ENCODE assay signal across 9 cellular contexts in genomic region chr7:99979814-99980225, GRCh38. TPM values are rescaled to one million over a fixed set of nuclear protein-coding genes. Genes with fewer than 3 reads are reported as not detected.
A peak's percentile ranks its signal among the peaks of the same experiment; 100 is the strongest.
DNase-seq lines count a peak whose midpoint lies in the region; ATAC-seq and TF ChIP-seq lines count a peak whose summit lies in the region.
"Not testable (repeated sequence)": the region's sequence is repeated elsewhere in the genome, so short reads cannot be mapped to it uniquely, and the experiment has no call there.
"Had no signal": no experiment of that assay in that cellular context is flagged by ENCODE, and none has a peak within 500 bp of the region (broad histone marks: within the 10 kb centered on the region; RNA-seq: fewer than 3 reads in every experiment).

No MANE protein-coding gene starts in this region.

- H3K27ac Mint-ChIP-seq in brain = peak overlapping the region in 1 of 5 experiments; percentile 62

- ATAC-seq in psoas muscle = peak; percentile 74 to 92 (median 82)

- not testable (repeated sequence) for H3K27me3 ChIP-seq in psoas muscle (ENCODE audit: insufficient read depth in 3 of 3, low read length in 2 of 3); stomach

- TF ChIP-seq EP300 in stomach (IDR thresholded peaks at IDR 0.05) = not testable (repeated sequence)

- intact Hi-C loops in psoas muscle (cut with DNase I); stomach (cut with DNase I; ENCODE audit: low total_unique reads): not testable (repeated sequence)

- H3K27me3 Mint-ChIP-seq in brain = peaks cover 27% of the 10 kb centered on the region

- not testable (repeated sequence) for H3K27ac ChIP-seq in psoas muscle, stomach

- TF ChIP-seq CTCF in brain (conservative IDR thresholded peaks at IDR 0.05) (peak; percentile 75 to 85), psoas muscle (IDR thresholded peaks at IDR 0.05) (peak; percentile 77), stomach (IDR thresholded peaks at IDR 0.05) (peak in 5 of 7 experiments; percentile 44 to 80 (median 56))

- H3K4me1 Mint-ChIP-seq in brain = peaks cover 11% of the 10 kb centered on the region

- DNase-seq in DMS53 (lab: John Stamatoyannopoulos, UW) = peak; percentile 73
- peak; percentile 54 for DNase-seq in HT-29 (ENCODE audit: low spot score)
- peak; percentile 40 for DNase-seq in NOMO-1 treated with DMSO at 0.1 percent for 48 hours (lab: John Stamatoyannopoulos, UW; ENCODE audit: unreplicated experiment)
- peak; percentile 73 to 75 for DNase-seq in activated CD4-positive, alpha-beta T cell treated with anti-CD3 and anti-CD28 coated beads, Interleukin-2, amount 50 U/mL, for 48 hours
- peak; percentile 1 to 59 for DNase-seq in hippocampal formation (lab: John Stamatoyannopoulos, UW)
- DNase-seq in psoas muscle = peak; percentile 50 to 66
- DNase-seq in stomach = peak; percentile 76

- WGBS in psoas muscle, 3 donors = 9 to 11% (median 11%) methylated on average over 7 to 9 of the region's 10 CpGs
- 10 to 27% (median 17%) methylated on average over 5 to 10 of the region's 10 CpGs for WGBS in stomach, 5 donors

- H3K4me3 ChIP-seq in psoas muscle, stomach: not testable (repeated sequence)

- not testable (repeated sequence) for H3K36me3 ChIP-seq in psoas muscle (ENCODE audit: insufficient read depth in 1 of 2, low read depth in 1 of 2); stomach

- not testable (repeated sequence) for H3K9me3 ChIP-seq in psoas muscle, stomach

- H3K9me3 Mint-ChIP-seq in brain = not testable (repeated sequence)

- peak overlapping the region in 2 of 5 experiments; percentile 43 to 65 for H3K4me3 Mint-ChIP-seq in brain

- H3K4me1 ChIP-seq in psoas muscle = not testable (repeated sequence)
- H3K4me1 ChIP-seq in stomach = peaks cover 0 to 10% (median 2%) of the 10 kb centered on the region in 4 donors

- not testable (repeated sequence) for TF ChIP-seq POLR2A in stomach (IDR thresholded peaks at IDR 0.05)

- not testable (repeated sequence) for H3K36me3 Mint-ChIP-seq in brain

RNA-seq across cellular contexts. Expression of gene AZGP1, which starts 4.0 kb away (rescaled TPM):
- 42.3 and 43.2 TPM in 2 replicates for total RNA-seq in HT-29 (2014; rRNA removed; shearing (Covaris generic))
- 21.4 TPM for polyA plus RNA-seq in brain (ENCODE audit: insufficient read depth, low read depth, low replicate concordance)
- under 1 TPM; 0.49 to 0.82 (median 0.59) TPM for total RNA-seq in psoas muscle
- polyA plus RNA-seq in psoas muscle = 1 to 10 TPM in 2 of 3 donors, under 1 TPM in 1; 0.73 to 2.4 (median 1.6) TPM
- total RNA-seq in stomach = 10 to 100 TPM in 2 of 5 donors, 1 to 10 TPM in 2, not detected in 1; 6.8 to 92.3 (median 32.7) TPM
- polyA plus RNA-seq in stomach = 100 to 1,000 TPM; 235 to 461 (median 422) TPM

RNA-seq across cellular contexts. Expression of gene ZKSCAN1, which starts 35.6 kb away (rescaled TPM):
- total RNA-seq in HT-29 (2014; rRNA removed; shearing (Covaris generic)) = 22.5 and 32.1 TPM in 2 replicates
- polyA plus RNA-seq in brain (ENCODE audit: insufficient read depth, low read depth, low replicate concordance) = 16.3 TPM
- 10 to 100 TPM; 38.5 to 40.2 (median 38.9) TPM for total RNA-seq in psoas muscle
- 10 to 100 TPM in 1 of 3 donors, 1 to 10 TPM in 2; 5.7 to 15.8 (median 8.8) TPM for polyA plus RNA-seq in psoas muscle
- total RNA-seq in stomach = 100 to 1,000 TPM in 1 of 5 donors, 10 to 100 TPM in 4; 49.0 to 153 (median 55.2) TPM
- polyA plus RNA-seq in stomach = 10 to 100 TPM in 2 of 3 donors, 1 to 10 TPM in 1; 9.5 to 13.6 (median 10.0) TPM

RNA-seq across cellular contexts. Expression of gene GJC3, which starts 50.4 kb away (rescaled TPM):
- not detected in 2 replicates for total RNA-seq in HT-29 (2014; rRNA removed; shearing (Covaris generic))
- polyA plus RNA-seq in brain (ENCODE audit: insufficient read depth, low read depth, low replicate concordance) = 1.6 TPM
- total RNA-seq in psoas muscle = under 1 TPM in 1 of 4 donors, not detected in 3; 0.34 TPM
- under 1 TPM; 0.08 to 0.52 (median 0.08) TPM for polyA plus RNA-seq in psoas muscle
- not detected for total RNA-seq in stomach
- under 1 TPM in 2 of 3 donors, not detected in 1; 0.15 to 0.75 TPM for polyA plus RNA-seq in stomach
- total RNA-seq: M059J had no signal
